In the genomic region with DNA sequence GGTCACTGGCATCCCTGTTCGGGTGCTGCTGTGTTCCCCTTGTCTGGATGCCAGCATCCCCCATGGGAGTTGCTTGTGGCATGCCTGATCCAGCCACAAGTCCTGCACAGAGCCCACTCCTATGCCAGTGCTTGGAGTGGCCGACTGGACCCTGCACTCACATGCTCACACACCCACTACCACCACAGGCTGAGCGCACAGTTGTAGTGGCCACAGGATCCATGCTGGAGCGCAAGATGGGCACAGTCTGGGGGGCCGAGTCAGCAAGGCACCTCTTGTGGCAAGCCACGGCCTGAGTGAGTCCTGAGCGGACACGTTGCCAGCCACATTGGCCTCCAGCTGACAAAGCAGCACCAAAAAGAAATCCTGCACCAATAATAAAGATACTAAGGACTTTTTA, we compare ENCODE assay signal across 31 cellular contexts.
"Had no signal": no experiment of that assay in that cellular context is flagged by ENCODE, and none has a peak within 500 bp of the region (broad histone marks: within the 10 kb centered on the region; RNA-seq: fewer than 3 reads in every experiment).

No MANE protein-coding gene starts in this region.

- H3K36me3 ChIP-seq: WERI-Rb-1 had no signal

- H3K27ac Mint-ChIP-seq: activated B cell treated with CpG ODN at 0.5 μM for 24 hours; activated CD8-positive, alpha-beta T cell treated with anti-CD3 and anti-CD28 coated beads for 36 hours; activated naive CD8-positive, alpha-beta T cell; activated T-helper 17 cell treated with anti-CD3 and anti-CD28 coated beads, Interleukin-2, amount 50 U/mL, for 72 hours; dendritic cell treated with granulocyte-macrophage colony-stimulating factor and Interleukin-4, amounts not matched to agents 40 ng/mL and 50 ng/mL, for 4 days; endodermal cell; T-helper 17 cell; T-helper 2 cell treated with Interferon-gamma antibody and Interleukin-4, amounts not matched to agents 5 μg/mL and 100 μg/mL, for 36 hours had no signal

- ATAC-seq: activated CD4-positive, CD25-positive, alpha-beta regulatory T cell treated with anti-CD3 and anti-CD28 coated beads, Interleukin-2, amount 50 U/mL, for 24 hours; activated CD8-positive, alpha-beta T cell treated with anti-CD3 and anti-CD28 coated beads for 36 hours; activated T-cell treated with anti-CD3 and anti-CD28 coated beads, Interleukin-2, amount 50 U/mL, for 4 hours; activated T-helper 17 cell treated with anti-CD3 and anti-CD28 coated beads, Interleukin-2, amount 50 U/mL, for 72 hours; body of pancreas; esophagus mucosa; T-helper 17 cell had no signal

- H3K9me3 Mint-ChIP-seq: endodermal cell had no signal

- DNase-seq: activated B cell treated with CpG ODN at 0.5 μM for 24 hours; activated CD4-positive, alpha-beta T cell treated with anti-CD3 and anti-CD28 coated beads for 48 hours; activated CD4-positive, alpha-beta T cell treated with anti-CD3 and anti-CD28 coated beads, Interleukin-2, amount 50 U/mL, for 1 hour; activated CD4-positive, alpha-beta T cell treated with anti-CD3 and anti-CD28 coated beads, Interleukin-2, amount 50 U/mL, for 48 hours; activated CD8-positive, alpha-beta memory T cell treated with anti-CD3 and anti-CD28 coated beads for 24 hours; activated CD8-positive, alpha-beta T cell treated with anti-CD3 and anti-CD28 coated beads for 36 hours; activated effector memory CD4-positive, alpha-beta T cell treated with Interleukin-2 at 50 U/mL for 16 hours; activated gamma-delta T cell treated with Interleukin-2 at 50 U/mL for 16 hours; activated naive CD4-positive, alpha-beta T cell treated with anti-CD3 and anti-CD28 coated beads, Interleukin-2, amount 50 U/mL, for 16 hours; activated naive CD4-positive, alpha-beta T cell treated with Interleukin-2 at 50 U/mL for 16 hours; activated T-cell treated with anti-CD3 and anti-CD28 coated beads, Interleukin-2, amount 50 U/mL, for 4 hours; amniotic stem cell; anterior cingulate cortex; body of pancreas; central memory CD4-positive, alpha-beta T cell; cerebellar nuclear complex; dorsolateral prefrontal cortex; effector memory CD4-positive, alpha-beta T cell; endodermal cell; foreskin fibroblast; T-helper 1 cell; T-helper 17 cell; T1000; WERI-Rb-1 had no signal

- H3K27me3 Mint-ChIP-seq: activated B cell treated with CpG ODN at 0.5 μM for 24 hours; activated CD8-positive, alpha-beta T cell treated with anti-CD3 and anti-CD28 coated beads for 36 hours; activated naive CD8-positive, alpha-beta T cell; activated T-helper 17 cell treated with anti-CD3 and anti-CD28 coated beads, Interleukin-2, amount 50 U/mL, for 72 hours; dendritic cell treated with granulocyte-macrophage colony-stimulating factor and Interleukin-4, amounts not matched to agents 40 ng/mL and 50 ng/mL, for 4 days; T-helper 17 cell had no signal

- H3K27ac ChIP-seq: body of pancreas, coronary artery, dorsolateral prefrontal cortex, WERI-Rb-1 had no signal

- H3K4me1 Mint-ChIP-seq: activated B cell treated with CpG ODN at 0.5 μM for 24 hours; activated T-helper 17 cell treated with anti-CD3 and anti-CD28 coated beads, Interleukin-2, amount 50 U/mL, for 72 hours; endodermal cell; T-helper 17 cell had no signal

- H3K4me1 ChIP-seq: body of pancreas had no signal

- H3K27me3 ChIP-seq: body of pancreas, dorsolateral prefrontal cortex had no signal

- H3K4me3 ChIP-seq: body of pancreas, coronary artery, dorsolateral prefrontal cortex had no signal

- H3K36me3 Mint-ChIP-seq: activated naive CD8-positive, alpha-beta T cell had no signal

- H3K4me3 Mint-ChIP-seq: activated B cell treated with CpG ODN at 0.5 μM for 24 hours; activated CD8-positive, alpha-beta T cell treated with anti-CD3 and anti-CD28 coated beads for 36 hours; activated naive CD8-positive, alpha-beta T cell; activated T-cell treated with anti-CD3 and anti-CD28 coated beads, Interleukin-2, amount 50 U/mL, for 4 hours; activated T-helper 17 cell treated with anti-CD3 and anti-CD28 coated beads, Interleukin-2, amount 50 U/mL, for 72 hours; dendritic cell treated with granulocyte-macrophage colony-stimulating factor and Interleukin-4, amounts not matched to agents 40 ng/mL and 50 ng/mL, for 4 days; endodermal cell; T-helper 17 cell; T-helper 2 cell treated with Interferon-gamma antibody and Interleukin-4, amounts not matched to agents 5 μg/mL and 100 μg/mL, for 36 hours had no signal
